9 cellular contexts compared by ENCODE assay signal in the genomic region with DNA sequence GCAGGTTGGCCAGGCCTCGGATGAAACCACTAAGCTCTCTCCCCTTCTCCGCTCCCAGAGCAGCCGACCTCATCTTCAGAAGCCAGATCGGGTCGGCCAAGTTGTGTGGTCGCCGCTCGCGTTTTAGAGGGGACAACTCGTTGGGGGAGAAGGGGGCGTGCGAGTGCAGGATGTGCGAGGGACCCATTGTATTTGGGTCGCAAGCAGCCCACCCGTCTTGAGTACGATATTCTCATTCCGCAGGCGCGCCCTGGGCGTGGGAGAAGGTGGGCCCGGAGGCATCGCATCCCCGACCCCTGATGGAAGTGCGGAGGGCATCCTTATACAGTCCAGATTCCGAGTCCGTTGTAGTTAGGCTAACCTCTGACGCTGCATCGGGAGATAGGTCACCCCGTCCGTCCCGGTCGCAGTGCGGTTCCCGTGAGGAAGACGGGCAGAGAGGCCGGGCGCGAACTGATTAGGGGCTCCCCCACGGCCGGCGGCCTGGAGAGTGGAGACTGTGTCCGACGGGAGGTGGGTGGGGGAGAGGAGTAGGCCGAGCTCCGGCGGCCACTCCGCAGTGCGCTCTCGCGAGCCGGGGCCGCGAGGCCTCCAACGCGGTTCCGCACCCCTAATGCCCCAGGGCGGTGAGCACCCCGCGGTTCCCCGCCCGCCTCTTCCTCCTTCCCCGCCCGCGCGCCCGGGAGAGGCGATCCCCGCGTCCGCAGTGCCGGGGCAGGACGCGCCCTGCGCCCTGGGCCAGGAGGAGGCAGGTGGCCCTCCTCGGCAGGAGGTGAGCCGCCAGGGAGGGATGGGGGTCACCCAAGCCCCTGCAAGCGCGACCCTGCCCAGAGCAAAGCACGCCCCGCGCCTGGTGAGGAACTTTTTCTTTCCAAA. TPM values are rescaled to one million over a fixed set of nuclear protein-coding genes. Genes with fewer than 3 reads are reported as not detected.
DNase-seq lines count a peak whose midpoint lies in the region; ATAC-seq and TF ChIP-seq lines count a peak whose summit lies in the region.
"Had no signal": no experiment of that assay in that cellular context is flagged by ENCODE, and none has a peak within 500 bp of the region (broad histone marks: within the 10 kb centered on the region; RNA-seq: fewer than 3 reads in every experiment).

No MANE protein-coding gene starts in this region.

- ATAC-seq in HG03520 (IDR thresholded peaks at IDR 0.05; ENCODE audit: unreplicated experiment) = no peak
- no peak for ATAC-seq in HG02610 (IDR thresholded peaks at IDR 0.05; ENCODE audit: unreplicated experiment)

- no peaks in the 10 kb centered on the region for H3K9me3 Mint-ChIP-seq in nephron progenitor cell
- H3K9me3 Mint-ChIP-seq: activated naive CD4-positive, alpha-beta T cell treated with anti-CD3 and anti-CD28 coated beads, Interleukin-2, amount 50 U/mL, for 72 hours had no signal

- H3K4me3 ChIP-seq in BLaER1 treated with 17β-estradiol and CSF1 and Interleukin-3, amounts not matched to agents 10 nM and 100 nM = peak overlapping the region; percentile 57 to 73 (median 62)
- H3K4me3 ChIP-seq in Jurkat, Clone E6-1 (ENCODE audit: low read length) = peak overlapping the region; percentile 56; the same call in 1 of the 2 replicates

- 0 out of 22 replicates have a peak overlapping the region, but pooled peaks of 3 of the 11 experiments have one; percentile 25 to 46 (median 38) for H3K9ac ChIP-seq in BLaER1 treated with 17β-estradiol and CSF1 and Interleukin-3, amounts not matched to agents 10 nM and 100 nM

- peaks cover 22% of the 10 kb centered on the region for H3K27me3 Mint-ChIP-seq in nephron progenitor cell (ENCODE audit: low read depth, poor library complexity)

- no peaks in the 10 kb centered on the region for H3K36me3 Mint-ChIP-seq in nephron progenitor cell (ENCODE audit: low read depth)

- peaks cover 0 to 19% (median 9%) of the 10 kb centered on the region in 11 experiments; a peak in 9 of 22 replicates for H4K20me1 ChIP-seq in BLaER1 treated with 17β-estradiol and CSF1 and Interleukin-3, amounts not matched to agents 10 nM and 100 nM

- TF ChIP-seq CTCF in nephron progenitor cell (IDR thresholded peaks at IDR 0.05) = no peak

- no peak overlapping the region for H3K27ac ChIP-seq in BLaER1 treated with 17β-estradiol and CSF1 and Interleukin-3, amounts not matched to agents 10 nM and 100 nM

- peaks cover 39% of the 10 kb centered on the region for H3K4me1 Mint-ChIP-seq in nephron progenitor cell

- peaks cover 47 to 70% (median 59%) of the 10 kb centered on the region in 11 experiments for H3K9me3 ChIP-seq in BLaER1 treated with 17β-estradiol and CSF1 and Interleukin-3, amounts not matched to agents 10 nM and 100 nM (replicated peaks in 1 of 11)

- no peaks in the 10 kb centered on the region; a peak in 1 of 22 replicates for H3K36me3 ChIP-seq in BLaER1 treated with 17β-estradiol and CSF1 and Interleukin-3, amounts not matched to agents 10 nM and 100 nM

- peak overlapping the region; percentile 86 for H3K4me3 Mint-ChIP-seq in nephron progenitor cell

- peak overlapping the region; percentile 78 to 94 (median 88) for H3K4me2 ChIP-seq in BLaER1 treated with 17β-estradiol and CSF1 and Interleukin-3, amounts not matched to agents 10 nM and 100 nM

- peaks cover 85 to 96% (median 89%) of the 10 kb centered on the region in 11 experiments for H3K27me3 ChIP-seq in BLaER1 treated with 17β-estradiol and CSF1 and Interleukin-3, amounts not matched to agents 10 nM and 100 nM

- no peak overlapping the region for H3K27ac Mint-ChIP-seq in nephron progenitor cell
- H3K27ac Mint-ChIP-seq: activated naive CD4-positive, alpha-beta T cell treated with anti-CD3 and anti-CD28 coated beads, Interleukin-2, amount 50 U/mL, for 72 hours had no signal

- DNase-seq in Jurkat, Clone E6-1 (ENCODE audit: low read depth, low spot score) = no peak
- DNase-seq in ecto neural progenitor cell (ENCODE audit: low spot score) (peak; percentile 82), nephron progenitor cell (peak; percentile 51), NCI-H774 (lab: John Stamatoyannopoulos, UW) (no peak), KG1 (lab: John Stamatoyannopoulos, UW) (no peak)

- H3K4me1 ChIP-seq in BLaER1 treated with 17β-estradiol and CSF1 and Interleukin-3, amounts not matched to agents 10 nM and 100 nM = peaks cover 6 to 23% (median 17%) of the 10 kb centered on the region in 10 experiments; a peak in 17 of 20 replicates

RNA-seq across cellular contexts. Expression of gene SP5, which starts 1.6 kb away (rescaled TPM):
- 2.0 TPM for polyA plus RNA-seq in Jurkat, Clone E6-1 (2012; ENCODE audit: insufficient read depth, insufficient read length)

RNA-seq across cellular contexts. Expression of gene ERICH2, which starts 56.7 kb away (rescaled TPM):
- polyA plus RNA-seq in Jurkat, Clone E6-1 (2012; ENCODE audit: insufficient read depth, insufficient read length) = not detected

Comparison
In these comparisons a context has a peak if more than half of its experiments do, and no peak if none do; other contexts are left out.
1. DNase-seq: peak in ecto neural progenitor cell (single experiment) and nephron progenitor cell (single experiment); none in Jurkat, Clone E6-1 (single experiment), NCI-H774 (single experiment) and KG1 (single experiment).